Comparison of ENCODE assay signal across 8 cellular contexts in genomic region chr7:150450491-150450992, GRCh38. TPM values are rescaled to one million over a fixed set of nuclear protein-coding genes. Genes with fewer than 3 reads are reported as not detected.
A peak's percentile ranks its signal among the peaks of the same experiment; 100 is the strongest.
DNase-seq lines count a peak whose midpoint lies in the region; ATAC-seq and TF ChIP-seq lines count a peak whose summit lies in the region.

GIMAP8 (plus strand) TSS chr7:150450630; CDS start chr7:150466699, 16,069 bp downstream.

- peaks cover 13% of the 10 kb centered on the region for H3K4me1 Mint-ChIP-seq in WTC11

- H3K9ac ChIP-seq in skeletal muscle tissue (ENCODE audit: low read depth in 1 of 3, low read length in 3 of 3) = peak within 1 kb of the TSS; percentile 58 to 82 (median 79)

- H3K27ac ChIP-seq in skeletal muscle tissue (ENCODE audit: low read depth, low read length) = peak within 1 kb of the TSS; percentile 72

- H3K4me3 Mint-ChIP-seq in WTC11 = no peak within 1 kb of the TSS

- peaks cover 17 to 18% (median 18%) of the 10 kb centered on the region in 3 donors for H3K27me3 ChIP-seq in skeletal muscle tissue (ENCODE audit: control insufficient read depth in 3 of 3, insufficient read depth in 3 of 3, low read length in 3 of 3)

- H3K4me1 ChIP-seq in skeletal muscle tissue (ENCODE audit: control insufficient read depth in 3 of 3, insufficient read depth in 3 of 3, low read length in 3 of 3) = peaks cover 0 to 10% (median 4%) of the 10 kb centered on the region in 3 donors

- POLR2A ChIA-PET in WTC11 (lab: Charles Lee) = no interaction called here

- H3K27ac Mint-ChIP-seq in WTC11 = no peak within 1 kb of the TSS

- DNase-seq in AML-193 (lab: John Stamatoyannopoulos, UW) = peak; percentile 23 to 32
- DNase-seq in activated CD4-positive, alpha-beta T cell treated with anti-CD3 and anti-CD28 coated beads for 48 hours = peak; percentile 76
- DNase-seq in WTC11 (ENCODE audit: low spot score) = no peak
- DNase-seq in NCI-H2171 treated with DMSO at 0.1 percent for 48 hours (lab: John Stamatoyannopoulos, UW) = no peak
- DNase-seq in NCI-H510A (lab: John Stamatoyannopoulos, UW) = no peak

- H3K4me3 ChIP-seq in skeletal muscle tissue (ENCODE audit: low read length in 3 of 3) = peak within 1 kb of the TSS; percentile 68 to 79 (median 74)

- ATAC-seq in GM21825 (IDR thresholded peaks at IDR 0.05; ENCODE audit: unreplicated experiment) (peak; percentile 33), esophagus mucosa (peak; percentile 52), WTC11 (no peak)

- H3K9me3 Mint-ChIP-seq in WTC11 = peaks cover 8% of the 10 kb centered on the region

- peaks cover 53% of the 10 kb centered on the region for H3K27me3 Mint-ChIP-seq in WTC11 (ENCODE audit: low read depth)

- TF ChIP-seq CTCF in WTC11 (IDR thresholded peaks at IDR 0.05) = no peak

- CTCF ChIA-PET in WTC11 (lab: Charles Lee) = interaction anchor here (0.5 to 2.2 kb wide), 4 partner anchors 12 to 235 kb away, joined by 3 to 15 read pairs (median 4); partner anchors contain the start of genes GIMAP2 and GIMAP6

- no peaks in the 10 kb centered on the region for H3K36me3 Mint-ChIP-seq in WTC11

- no peaks in the 10 kb centered on the region for H3K36me3 ChIP-seq in skeletal muscle tissue (ENCODE audit: control insufficient read depth in 3 of 3, insufficient read depth in 3 of 3, low read length in 3 of 3)

- H3K9me3 ChIP-seq in skeletal muscle tissue (ENCODE audit: control insufficient read depth in 3 of 3, low read length in 3 of 3) = peaks cover 0 to 2% (median 0%) of the 10 kb centered on the region in 3 donors

TF ChIP-seq in WTC11, 78 proteins besides CTCF, POLR2A, EP300 and RAD21:
- TF ChIP-seq NFE2L1 (CRISPR knock-in tag; IDR thresholded peaks at IDR 0.05) (no peak), USF1 (CRISPR knock-in tag; IDR thresholded peaks at IDR 0.05) (no peak), PRRX2 (CRISPR knock-in tag; IDR thresholded peaks at IDR 0.05) (no peak), ZNF121 (CRISPR knock-in tag; IDR thresholded peaks at IDR 0.05) (no peak), IRF2 (CRISPR knock-in tag; IDR thresholded peaks at IDR 0.05; ENCODE audit: borderline replicate concordance, low read depth) (no peak), ZNF232 (CRISPR knock-in tag; IDR thresholded peaks at IDR 0.05) (no peak), EMX1 (CRISPR knock-in tag; IDR thresholded peaks at IDR 0.05) (no peak), ZNF263 (CRISPR knock-in tag; IDR thresholded peaks at IDR 0.05; ENCODE audit: low read depth) (no peak)
TF ChIP-seq in WTC11: peak in this region for 0.

RNA-seq across cellular contexts. Expression of gene GIMAP8, which starts in this region (rescaled TPM):
- total RNA-seq in esophagus mucosa = 1.6 TPM
- 12.0 TPM for total RNA-seq in skeletal muscle tissue
- 0.09 to 0.18 TPM (median 0.09 TPM) in 3 replicates for total RNA-seq in WTC11 (2021)

Comparison
In these comparisons a context has a peak if more than half of its experiments do, and no peak if none do; other contexts are left out.
1. DNase-seq: peak in AML-193 (2 of 2) and activated CD4-positive, alpha-beta T cell treated with anti-CD3 and anti-CD28 coated beads for 48 hours (single experiment); none in WTC11 (single experiment), NCI-H2171 treated with DMSO at 0.1 percent for 48 hours (single experiment) and NCI-H510A (single experiment).